Comparison of ENCODE assay signal across 2 cellular contexts in the genomic region with DNA sequence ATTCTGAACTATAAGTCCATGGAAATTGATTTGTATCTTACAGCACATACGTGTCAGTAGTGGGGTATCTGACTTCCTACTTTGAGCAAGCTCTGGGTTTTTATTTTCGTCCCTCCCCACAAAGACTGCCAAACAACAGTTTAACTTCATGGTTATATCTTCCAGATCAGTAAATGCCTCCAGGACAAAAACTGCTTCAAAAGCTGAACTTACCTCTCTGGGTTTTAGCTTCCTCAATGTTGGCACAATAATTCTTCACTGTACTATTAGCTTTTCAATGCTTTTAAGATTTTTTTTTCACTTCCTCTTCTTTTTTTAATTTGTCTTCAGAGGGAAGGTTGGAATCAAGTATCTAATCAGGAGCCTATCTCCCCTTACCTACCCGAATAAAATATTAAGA.
TF ChIP-seq lines count a peak whose summit lies in the region.

No MANE protein-coding gene starts in this region.

TF ChIP-seq in SK-N-SH, 30 proteins besides CTCF, POLR2A, EP300 and RAD21:
- TF ChIP-seq SIN3A (IDR thresholded peaks at IDR 0.05; ENCODE audit: borderline replicate concordance, low read depth, low read length) (no peak), TAF1 (IDR thresholded peaks at IDR 0.05; ENCODE audit: borderline replicate concordance, low read depth, low read length) (no peak), TEAD4 (IDR thresholded peaks at IDR 0.05; ENCODE audit: borderline replicate concordance, insufficient read depth) (no peak), FOXM1 (IDR thresholded peaks at IDR 0.05; ENCODE audit: low read depth) (no peak), ELF1 (IDR thresholded peaks at IDR 0.05) (no peak), USF1 (IDR thresholded peaks at IDR 0.05; ENCODE audit: borderline replicate concordance, low read depth) (no peak), FOXJ3 (CRISPR knock-in tag; IDR thresholded peaks at IDR 0.05) (no peak), REST (IDR thresholded peaks at IDR 0.05; ENCODE audit: low read depth, low read length) (no peak), YY1 (IDR thresholded peaks at IDR 0.05; ENCODE audit: low read depth) (no peak), ZBTB33 (IDR thresholded peaks at IDR 0.05; ENCODE audit: borderline replicate concordance, low read depth) (no peak), EZH2phosphoT487 (IDR thresholded peaks at IDR 0.05; ENCODE audit: borderline replicate concordance, low read depth) (no peak), TCF12 (IDR thresholded peaks at IDR 0.05) (no peak), GATA2 (CRISPR knock-in tag; IDR thresholded peaks at IDR 0.05) (no peak), JUND (IDR thresholded peaks at IDR 0.05) (no peak), SMC3 (IDR thresholded peaks at IDR 0.05; ENCODE audit: low read depth, low read length) (no peak)
- TF ChIP-seq, protein P1, sequence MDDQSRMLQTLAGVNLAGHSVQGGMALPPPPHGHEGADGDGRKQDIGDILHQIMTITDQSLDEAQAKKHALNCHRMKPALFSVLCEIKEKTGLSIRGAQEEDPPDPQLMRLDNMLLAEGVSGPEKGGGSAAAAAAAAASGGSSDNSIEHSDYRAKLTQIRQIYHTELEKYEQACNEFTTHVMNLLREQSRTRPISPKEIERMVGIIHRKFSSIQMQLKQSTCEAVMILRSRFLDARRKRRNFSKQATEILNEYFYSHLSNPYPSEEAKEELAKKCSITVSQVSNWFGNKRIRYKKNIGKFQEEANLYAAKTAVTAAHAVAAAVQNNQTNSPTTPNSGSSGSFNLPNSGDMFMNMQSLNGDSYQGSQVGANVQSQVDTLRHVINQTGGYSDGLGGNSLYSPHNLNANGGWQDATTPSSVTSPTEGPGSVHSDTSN (IDR thresholded peaks at IDR 0.05) = no peak
- TF ChIP-seq, protein P2, sequence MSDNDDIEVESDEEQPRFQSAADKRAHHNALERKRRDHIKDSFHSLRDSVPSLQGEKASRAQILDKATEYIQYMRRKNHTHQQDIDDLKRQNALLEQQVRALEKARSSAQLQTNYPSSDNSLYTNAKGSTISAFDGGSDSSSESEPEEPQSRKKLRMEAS (IDR thresholded peaks at IDR 0.05; ENCODE audit: low read depth) = no peak
TF ChIP-seq in SK-N-SH: peak in this region for 0.

TF ChIP-seq in SK-N-SH treated with all-trans-retinoic acid at 6 μM for 48 hours, 23 proteins besides CTCF, POLR2A, EP300 and RAD21:
- TF ChIP-seq PPARA (CRISPR knock-in tag; IDR thresholded peaks at IDR 0.05; ENCODE audit: borderline replicate concordance) = no peak
- no peak for TF ChIP-seq ZNF70 (CRISPR knock-in tag; IDR thresholded peaks at IDR 0.05)
- TF ChIP-seq CREB5 (CRISPR knock-in tag; IDR thresholded peaks at IDR 0.05; ENCODE audit: low read depth) = no peak
- TF ChIP-seq POU6F1 (CRISPR knock-in tag; IDR thresholded peaks at IDR 0.05; ENCODE audit: borderline replicate concordance, low read depth) = no peak
- no peak for TF ChIP-seq OSR1 (CRISPR knock-in tag; IDR thresholded peaks at IDR 0.05)
- TF ChIP-seq GLIS3 (CRISPR knock-in tag; IDR thresholded peaks at IDR 0.05) = no peak
- no peak for TF ChIP-seq ZC3H10 (CRISPR knock-in tag; IDR thresholded peaks at IDR 0.05)
- TF ChIP-seq ZFP30 (CRISPR knock-in tag; IDR thresholded peaks at IDR 0.05) = no peak
- no peak for TF ChIP-seq TSHZ2 (CRISPR knock-in tag; IDR thresholded peaks at IDR 0.05)
- TF ChIP-seq ZNF8 (CRISPR knock-in tag; IDR thresholded peaks at IDR 0.05) = no peak
- no peak for TF ChIP-seq CSDC2 (CRISPR knock-in tag; IDR thresholded peaks at IDR 0.05)
- TF ChIP-seq, protein P3, sequence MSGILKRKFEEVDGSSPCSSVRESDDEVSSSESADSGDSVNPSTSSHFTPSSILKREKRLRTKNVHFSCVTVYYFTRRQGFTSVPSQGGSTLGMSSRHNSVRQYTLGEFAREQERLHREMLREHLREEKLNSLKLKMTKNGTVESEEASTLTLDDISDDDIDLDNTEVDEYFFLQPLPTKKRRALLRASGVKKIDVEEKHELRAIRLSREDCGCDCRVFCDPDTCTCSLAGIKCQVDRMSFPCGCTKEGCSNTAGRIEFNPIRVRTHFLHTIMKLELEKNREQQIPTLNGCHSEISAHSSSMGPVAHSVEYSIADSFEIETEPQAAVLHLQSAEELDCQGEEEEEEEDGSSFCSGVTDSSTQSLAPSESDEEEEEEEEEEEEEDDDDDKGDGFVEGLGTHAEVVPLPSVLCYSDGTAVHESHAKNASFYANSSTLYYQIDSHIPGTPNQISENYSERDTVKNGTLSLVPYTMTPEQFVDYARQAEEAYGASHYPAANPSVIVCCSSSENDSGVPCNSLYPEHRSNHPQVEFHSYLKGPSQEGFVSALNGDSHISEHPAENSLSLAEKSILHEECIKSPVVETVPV (CRISPR knock-in tag; IDR thresholded peaks at IDR 0.05) = no peak
- TF ChIP-seq, protein P4, sequence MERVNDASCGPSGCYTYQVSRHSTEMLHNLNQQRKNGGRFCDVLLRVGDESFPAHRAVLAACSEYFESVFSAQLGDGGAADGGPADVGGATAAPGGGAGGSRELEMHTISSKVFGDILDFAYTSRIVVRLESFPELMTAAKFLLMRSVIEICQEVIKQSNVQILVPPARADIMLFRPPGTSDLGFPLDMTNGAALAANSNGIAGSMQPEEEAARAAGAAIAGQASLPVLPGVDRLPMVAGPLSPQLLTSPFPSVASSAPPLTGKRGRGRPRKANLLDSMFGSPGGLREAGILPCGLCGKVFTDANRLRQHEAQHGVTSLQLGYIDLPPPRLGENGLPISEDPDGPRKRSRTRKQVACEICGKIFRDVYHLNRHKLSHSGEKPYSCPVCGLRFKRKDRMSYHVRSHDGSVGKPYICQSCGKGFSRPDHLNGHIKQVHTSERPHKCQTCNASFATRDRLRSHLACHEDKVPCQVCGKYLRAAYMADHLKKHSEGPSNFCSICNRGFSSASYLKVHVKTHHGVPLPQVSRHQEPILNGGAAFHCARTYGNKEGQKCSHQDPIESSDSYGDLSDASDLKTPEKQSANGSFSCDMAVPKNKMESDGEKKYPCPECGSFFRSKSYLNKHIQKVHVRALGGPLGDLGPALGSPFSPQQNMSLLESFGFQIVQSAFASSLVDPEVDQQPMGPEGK (CRISPR knock-in tag; IDR thresholded peaks at IDR 0.05; ENCODE audit: borderline replicate concordance) = no peak
- no peak for TF ChIP-seq ESRRG (CRISPR knock-in tag; IDR thresholded peaks at IDR 0.05)
- TF ChIP-seq SNAI2 (CRISPR knock-in tag; IDR thresholded peaks at IDR 0.05) = no peak
- TF ChIP-seq TOX (CRISPR knock-in tag; IDR thresholded peaks at IDR 0.05; ENCODE audit: borderline replicate concordance) = no peak
- no peak for TF ChIP-seq BACH2 (CRISPR knock-in tag; IDR thresholded peaks at IDR 0.05; ENCODE audit: borderline replicate concordance)
- no peak for TF ChIP-seq ZNF565 (CRISPR knock-in tag; conservative IDR thresholded peaks at IDR 0.05; ENCODE audit: low read depth)
- TF ChIP-seq TCF4 (CRISPR knock-in tag; IDR thresholded peaks at IDR 0.05; ENCODE audit: borderline replicate concordance) = no peak
